ENCODE assay signal across 10 cellular contexts in genomic region chr11:110026823-110027626, GRCh38.
DNase-seq lines count a peak whose midpoint lies in the region; ATAC-seq and TF ChIP-seq lines count a peak whose summit lies in the region.
"Had no signal": no experiment of that assay in that cellular context is flagged by ENCODE, and none has a peak within 500 bp of the region (broad histone marks: within the 10 kb centered on the region; RNA-seq: fewer than 3 reads in every experiment).

No MANE protein-coding gene starts in this region.

- no peaks in the 10 kb centered on the region for H3K9me3 Mint-ChIP-seq in HFFc6

- DNase-seq in GM13977 (ENCODE audit: low spot score) = peak; percentile 71
- peak; percentile 15 for DNase-seq in IMR-90
- peak; percentile 32 for DNase-seq in kidney glomerular epithelial cell (lab: John Stamatoyannopoulos, UW)
- no peak for DNase-seq in activated gamma-delta T cell (lab: John Stamatoyannopoulos, UW)
- no peak for DNase-seq in HFFc6
- no peak for DNase-seq in PC-9
- DNase-seq in activated T-cell treated with anti-CD3 and anti-CD28 coated beads, Interleukin-2, amount 50 U/mL, for 48 hours = no peak

- H2AK5ac ChIP-seq in IMR-90 (ENCODE audit: low read depth, low read length) = no peak overlapping the region

- H3K56ac ChIP-seq in IMR-90 (ENCODE audit: extremely low read depth, insufficient read depth, low read length) = no peak overlapping the region

- no peak overlapping the region for H2BK20ac ChIP-seq in IMR-90 (ENCODE audit: low read depth, low read length)

- no peak for TF ChIP-seq POLR2A in IMR-90 (IDR thresholded peaks at IDR 0.05; ENCODE audit: low read depth, low read length)

- POLR2A ChIA-PET in IMR-90 (lab: Charles Lee; ENCODE audit: unreplicated experiment) (no interaction called here), PC-9 (lab: Charles Lee; ENCODE audit: unreplicated experiment) (no interaction called here)

- H3K4me1 ChIP-seq in IMR-90 (ENCODE audit: control insufficient read depth, insufficient read depth, low read length) (peaks cover 7% of the 10 kb centered on the region), PC-9 (replicated peaks; ENCODE audit: insufficient read depth) (no peaks in the 10 kb centered on the region)

- no peak overlapping the region for H3K9ac ChIP-seq in IMR-90 (ENCODE audit: low read depth, low read length)

- H3K14ac ChIP-seq in IMR-90 (replicated peaks; ENCODE audit: low read depth, low read length) = no peak overlapping the region

- H3K79me2 ChIP-seq in PC-9 (ENCODE audit: low read depth) = no peaks in the 10 kb centered on the region

- H4K20me1 ChIP-seq in IMR-90 (ENCODE audit: insufficient read depth, low read length) (no peaks in the 10 kb centered on the region), PC-9 (ENCODE audit: insufficient read depth) (no peaks in the 10 kb centered on the region)

- no peak overlapping the region for H3K4me3 ChIP-seq in IMR-90 (ENCODE audit: insufficient read depth, low read depth, low read length)
- H3K4me3 ChIP-seq in PC-9 = no peak overlapping the region
- H3K4me3 ChIP-seq: skin epidermis had no signal

- no peaks in the 10 kb centered on the region for H3K36me3 ChIP-seq in IMR-90 (ENCODE audit: control insufficient read depth, insufficient read depth, low read length)
- H3K36me3 ChIP-seq in PC-9 (ENCODE audit: low read depth) = no peaks in the 10 kb centered on the region

- no peaks in the 10 kb centered on the region for H3K9me2 ChIP-seq in PC-9 (ENCODE audit: insufficient read depth)

- intact Hi-C loops in IMR-90 (cut with micrococcal nuclease) = no loop called here
- intact Hi-C loops in PC-9 (cut with micrococcal nuclease; ENCODE audit: unreplicated experiment) = no loop called here

- H2BK120ac ChIP-seq in IMR-90 (ENCODE audit: low read depth, low read length) = no peak overlapping the region

- in situ Hi-C loops in GM13977 (cut with MboI; ENCODE audit: low pct_unique_long_range_greater_than_20kb, low sequenced_read_pairs, unreplicated experiment) = loop anchor here (25.0 kb wide), 1 partner anchor 110 kb away; no protein-coding TSS in a partner anchor
- in situ Hi-C loops in IMR-90 (cut with MboI; ENCODE audit: low sequenced_read_pairs) = no loop called here

- no peaks in the 10 kb centered on the region for H3F3A ChIP-seq in PC-9 (ENCODE audit: insufficient read depth, low read depth)

- H3K4me1 Mint-ChIP-seq in HFFc6 (ENCODE audit: low read depth) = peaks cover 10% of the 10 kb centered on the region

- no peak overlapping the region for H3K27ac Mint-ChIP-seq in HFFc6

- no peak overlapping the region for H4K91ac ChIP-seq in IMR-90 (ENCODE audit: insufficient read depth, low read depth, low read length)

- H2AFZ ChIP-seq in IMR-90 (replicated peaks; ENCODE audit: low read length, poor library complexity) (no peak overlapping the region), PC-9 (no peak overlapping the region)

- H3K23ac ChIP-seq in IMR-90 (ENCODE audit: low read depth, low read length) = no peak overlapping the region

- no peak overlapping the region for H3K18ac ChIP-seq in IMR-90 (ENCODE audit: low read depth, low read length)

- H2AK9ac ChIP-seq in IMR-90 (replicated peaks; ENCODE audit: low read depth, low read length, poor library complexity) = no peak overlapping the region

- dilution Hi-C loops in IMR-90 (cut with HindIII; ENCODE audit: low sequenced_read_pairs, unreplicated experiment) = no loop called here

- no CpG with 5 or more reads among the region's 2 CpGs for WGBS in IMR-90 (ENCODE audit: extremely low coverage in 2 of 2, insufficient read length in 1 of 2), 2 experiments

- no peak overlapping the region for H3K27ac ChIP-seq in IMR-90 (ENCODE audit: insufficient read depth, low read length)
- no peak overlapping the region for H3K27ac ChIP-seq in PC-9
- H3K27ac ChIP-seq: VCaP had no signal

- H2BK5ac ChIP-seq in IMR-90 (ENCODE audit: low read depth, low read length, poor library complexity, severe bottlenecking) = no peak overlapping the region

- no peak for TF ChIP-seq CTCF in GM13977 (IDR thresholded peaks at IDR 0.05; ENCODE audit: extremely low read depth, insufficient read depth, missing control alignments)
- no peak for TF ChIP-seq CTCF in IMR-90 (conservative IDR thresholded peaks at IDR 0.05; ENCODE audit: low read depth, low read length)
- no peak for TF ChIP-seq CTCF in HFFc6 (IDR thresholded peaks at IDR 0.05)
- no peak for TF ChIP-seq CTCF in PC-9 (conservative IDR thresholded peaks at IDR 0.05)

- H3K27me3 ChIP-seq in IMR-90 (ENCODE audit: control insufficient read depth, insufficient read depth, low read length) (no peaks in the 10 kb centered on the region), PC-9 (ENCODE audit: insufficient read depth, low read depth) (no peaks in the 10 kb centered on the region)

- no peak overlapping the region for H3K4me2 ChIP-seq in IMR-90 (ENCODE audit: low read depth, low read length)
- H3K4me2 ChIP-seq in PC-9 = no peak overlapping the region

- H3K4ac ChIP-seq in IMR-90 (ENCODE audit: low read depth, low read length) = no peak overlapping the region

- CTCF ChIA-PET in IMR-90 (lab: Yijun Ruan, JAX) = no interaction called here
- CTCF ChIA-PET in PC-9 (lab: Charles Lee) = no interaction called here

- no peak overlapping the region for H4K8ac ChIP-seq in IMR-90 (ENCODE audit: low read depth in 2 of 2, low read length in 2 of 2)

- no peak for TF ChIP-seq RAD21 in IMR-90 (IDR thresholded peaks at IDR 0.05; ENCODE audit: low read length)

- H4K5ac ChIP-seq in IMR-90 (ENCODE audit: low read depth, low read length) = no peak overlapping the region

- H3K9me3 ChIP-seq in IMR-90 (ENCODE audit: control insufficient read depth, insufficient read depth, low read length) = no peaks in the 10 kb centered on the region
- no peaks in the 10 kb centered on the region for H3K9me3 ChIP-seq in PC-9 (ENCODE audit: insufficient read depth, low read depth)

- no peaks in the 10 kb centered on the region for H3K79me1 ChIP-seq in IMR-90 (ENCODE audit: low read depth in 1 of 2, low read length in 2 of 2)

- BruUV-seq in IMR-90 (replicated peaks; lab: Mats Ljungman, UMichigan) = no TSS peak
- BruUV-seq in PC-9 (replicated peaks; lab: Mats Ljungman, UMichigan) = no TSS peak

- ATAC-seq in GM21576 (IDR thresholded peaks at IDR 0.05; ENCODE audit: unreplicated experiment) (peak; percentile 91), IMR-90 (ENCODE audit: low read depth) (no peak)

- no peak overlapping the region for H3K4me3 Mint-ChIP-seq in HFFc6

- no peaks in the 10 kb centered on the region for H3K9me1 ChIP-seq in IMR-90 (ENCODE audit: insufficient read depth, low read length)

- H3K36me3 Mint-ChIP-seq in HFFc6 (ENCODE audit: low read depth) = no peaks in the 10 kb centered on the region; the same call in 1 of the 2 replicates

- peaks cover 2% of the 10 kb centered on the region; the same call in 1 of the 2 replicates for H3K27me3 Mint-ChIP-seq in HFFc6 (ENCODE audit: insufficient read depth)

- H2BK15ac ChIP-seq in IMR-90 (ENCODE audit: low read depth, low read length) = no peak overlapping the region

TF ChIP-seq in IMR-90, 13 proteins besides CTCF, POLR2A, EP300 and RAD21:
- TF ChIP-seq USF2 (IDR thresholded peaks at IDR 0.05; ENCODE audit: low read depth, low read length) (no peak), CEBPB (IDR thresholded peaks at IDR 0.05; ENCODE audit: low read depth, low read length) (no peak), RCOR1 (IDR thresholded peaks at IDR 0.05; ENCODE audit: insufficient replicate concordance, low read length) (no peak), SMC3 (IDR thresholded peaks at IDR 0.05; ENCODE audit: low read depth, low read length) (no peak), NFE2L2 (IDR thresholded peaks at IDR 0.05; ENCODE audit: low read depth, low read length) (no peak), MXI1 (IDR thresholded peaks at IDR 0.05; ENCODE audit: borderline replicate concordance, low read depth, low read length) (no peak)
TF ChIP-seq in IMR-90: peak in this region for 0.

Comparison
In these comparisons a context has a peak if more than half of its experiments do, and no peak if none do; other contexts are left out.
1. DNase-seq: peak in GM13977 (single experiment), IMR-90 (single experiment) and kidney glomerular epithelial cell (single experiment); none in activated gamma-delta T cell (single experiment), HFFc6 (single experiment), PC-9 (0 of 2) and activated T-cell treated with anti-CD3 and anti-CD28 coated beads, Interleukin-2, amount 50 U/mL, for 48 hours (0 of 2).